In the genomic region with DNA sequence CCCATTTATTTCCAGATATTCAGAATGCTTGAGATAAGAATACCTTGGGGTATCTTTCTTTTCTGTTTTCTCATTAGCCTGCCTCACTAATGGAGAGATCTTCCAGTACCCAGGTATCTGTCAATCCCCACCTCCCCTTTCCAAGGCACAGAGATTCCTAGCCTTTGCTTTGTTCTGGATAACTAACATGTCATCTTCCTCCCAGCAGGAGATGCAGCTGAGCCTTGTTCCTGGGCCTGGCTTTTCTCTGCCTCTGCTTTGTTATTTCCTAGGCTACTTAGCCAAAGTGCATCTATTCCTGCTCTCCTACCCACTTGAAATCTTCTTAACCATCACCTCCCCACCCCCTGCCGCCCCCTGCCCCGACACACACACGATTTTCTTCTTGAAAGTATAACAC, we compare ENCODE assay signal across 14 cellular contexts.
"Had no signal": no experiment of that assay in that cellular context is flagged by ENCODE, and none has a peak within 500 bp of the region (broad histone marks: within the 10 kb centered on the region; RNA-seq: fewer than 3 reads in every experiment).

No MANE protein-coding gene starts in this region.

- H3K27me3 Mint-ChIP-seq: activated CD8-positive, alpha-beta T cell treated with anti-CD3 and anti-CD28 coated beads for 36 hours; activated naive CD8-positive, alpha-beta T cell treated with anti-CD3 and anti-CD28 coated beads for 36 hours had no signal

- H3K4me3 Mint-ChIP-seq: activated CD8-positive, alpha-beta T cell treated with anti-CD3 and anti-CD28 coated beads for 36 hours; activated naive CD8-positive, alpha-beta T cell treated with anti-CD3 and anti-CD28 coated beads for 36 hours; activated T-cell treated with anti-CD3 and anti-CD28 coated beads, Interleukin-2, amount 50 U/mL, for 72 hours had no signal

- H3K36me3 ChIP-seq: esophagus squamous epithelium, neutrophil, stomach, thoracic aorta had no signal

- H3K4me1 ChIP-seq: esophagus squamous epithelium, foreskin keratinocyte, stomach had no signal

- H3K27ac Mint-ChIP-seq: activated CD8-positive, alpha-beta T cell treated with anti-CD3 and anti-CD28 coated beads for 36 hours; activated naive CD8-positive, alpha-beta T cell treated with anti-CD3 and anti-CD28 coated beads for 36 hours; activated T-cell treated with anti-CD3 and anti-CD28 coated beads, Interleukin-2, amount 50 U/mL, for 72 hours had no signal

- H3K27me3 ChIP-seq: esophagus squamous epithelium, foreskin keratinocyte, neutrophil, stomach had no signal

- H3K27ac ChIP-seq: esophagus squamous epithelium, foreskin keratinocyte, neutrophil, stomach, thoracic aorta had no signal

- H3K4me1 Mint-ChIP-seq: activated naive CD8-positive, alpha-beta T cell treated with anti-CD3 and anti-CD28 coated beads for 36 hours had no signal

- H3K36me3 Mint-ChIP-seq: activated naive CD8-positive, alpha-beta T cell treated with anti-CD3 and anti-CD28 coated beads for 36 hours had no signal

- DNase-seq: activated CD4-positive, alpha-beta T cell treated with anti-CD3 and anti-CD28 coated beads for 4 hours; activated CD8-positive, alpha-beta memory T cell treated with anti-CD3 and anti-CD28 coated beads, Interleukin-2, amount 50 U/mL, for 4 hours; activated CD8-positive, alpha-beta T cell treated with anti-CD3 and anti-CD28 coated beads for 36 hours; activated gamma-delta T cell treated with Interleukin-2 at 50 U/mL for 16 hours; activated naive CD8-positive, alpha-beta T cell treated with anti-CD3 and anti-CD28 coated beads for 36 hours; activated T-cell treated with anti-CD3 and anti-CD28 coated beads, Interleukin-2, amount 50 U/mL, for 72 hours; esophagus squamous epithelium; foreskin keratinocyte; kidney glomerular epithelial cell; posterior cingulate gyrus; stomach; T-helper 9 cell had no signal

- H3K9me3 Mint-ChIP-seq: activated naive CD8-positive, alpha-beta T cell treated with anti-CD3 and anti-CD28 coated beads for 36 hours had no signal

- ATAC-seq: activated CD8-positive, alpha-beta T cell treated with anti-CD3 and anti-CD28 coated beads for 36 hours; activated T-cell treated with anti-CD3 and anti-CD28 coated beads, Interleukin-2, amount 50 U/mL, for 72 hours; foreskin keratinocyte had no signal

- H3K9me3 ChIP-seq: esophagus squamous epithelium, neutrophil, stomach, thoracic aorta had no signal

- H3K4me3 ChIP-seq: esophagus squamous epithelium, stomach, thoracic aorta had no signal
